Comparison of ENCODE assay signal across 20 cellular contexts in the genomic region with DNA sequence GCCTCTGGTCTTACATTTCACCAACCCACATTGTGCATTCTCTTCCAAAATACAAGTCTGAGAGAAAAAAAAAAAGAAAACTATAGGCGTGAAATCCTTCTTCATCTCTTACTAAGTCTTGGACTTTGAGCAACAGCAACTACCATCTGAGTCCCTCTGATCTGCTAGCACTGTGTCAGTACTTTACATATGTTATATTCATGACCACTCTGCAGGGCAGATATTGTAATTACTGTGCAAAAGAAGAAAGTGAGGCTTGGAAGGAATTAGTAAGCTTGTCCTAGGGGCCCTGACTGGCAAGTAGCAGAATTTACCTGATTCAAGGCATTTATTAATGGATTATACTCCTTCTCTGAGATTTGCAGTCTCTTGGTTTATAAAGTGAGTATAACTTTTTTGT.
"Had no signal": no experiment of that assay in that cellular context is flagged by ENCODE, and none has a peak within 500 bp of the region (broad histone marks: within the 10 kb centered on the region; RNA-seq: fewer than 3 reads in every experiment).

No MANE protein-coding gene starts in this region.

- H3K27me3 Mint-ChIP-seq: naive B cell had no signal

- H3K4me1 ChIP-seq: colonic mucosa had no signal

- H3K36me3 Mint-ChIP-seq: naive B cell had no signal

- H3K9me3 ChIP-seq: colonic mucosa, psoas muscle, tibial artery, upper lobe of right lung, vagina had no signal

- H3K4me3 ChIP-seq: colonic mucosa, lung, psoas muscle, tibial artery, upper lobe of right lung, vagina had no signal

- H3K27ac ChIP-seq: foreskin keratinocyte, tibial artery, vagina had no signal

- H3K36me3 ChIP-seq: colonic mucosa, tibial artery, upper lobe of right lung, vagina had no signal

- H3K9me3 Mint-ChIP-seq: endodermal cell, immature natural killer cell, nephron had no signal

- H3K27ac Mint-ChIP-seq: endodermal cell had no signal

- ATAC-seq: foreskin keratinocyte, left ventricle myocardium superior, psoas muscle, sciatic nerve, upper lobe of right lung had no signal

- DNase-seq: colonic mucosa; effector CD4-positive, alpha-beta T cell; endodermal cell; erythroblast; foreskin keratinocyte; immature natural killer cell; left ventricle myocardium superior; mesenchymal stem cell; naive B cell; psoas muscle; retina; stimulated activated CD4-positive, alpha-beta T cell treated with anti-CD3 and anti-CD28 coated beads, Interleukin-2, amount 100 ng/mL, for 24 hours; stimulated activated CD4-positive, alpha-beta T cell treated with anti-CD3 and anti-CD28 coated beads, Interleukin-4, amount 100 ng/mL, for 4 hours; stimulated activated naive CD4-positive, alpha-beta T cell treated with Interleukin-2 at 50 U/mL for 16 hours; tibial artery; upper lobe of right lung had no signal

- H3K4me3 Mint-ChIP-seq: endodermal cell, nephron had no signal

- H3K27me3 ChIP-seq: colonic mucosa, foreskin keratinocyte, tibial artery, upper lobe of right lung, vagina had no signal
